Comparison of ENCODE assay signal across 16 cellular contexts in genomic region chr7:95688931-95689453, GRCh38.
DNase-seq lines count a peak whose midpoint lies in the region; ATAC-seq and TF ChIP-seq lines count a peak whose summit lies in the region.
"Had no signal": no experiment of that assay in that cellular context is flagged by ENCODE, and none has a peak within 500 bp of the region (broad histone marks: within the 10 kb centered on the region; RNA-seq: fewer than 3 reads in every experiment).

No MANE protein-coding gene starts in this region.

- DNase-seq in Right ventricle myocardium superior, result no peak
- DNase-seq in right atrium auricular region (ENCODE audit: low spot score), result no peak
- peak; percentile 45 for DNase-seq in astrocyte of the hippocampus (ENCODE audit: low read depth, low spot score)
- no peak for DNase-seq in left ventricle myocardium superior
- DNase-seq in NK-92 treated with Interleukin-12 subunit alpha and Interleukin-12 subunit beta, amount 100 ng/mL, for 24 hours (lab: John Stamatoyannopoulos, UW), result no peak
- DNase-seq in NCI-H1436 (lab: John Stamatoyannopoulos, UW), result no peak
- DNase-seq: CD8-positive, alpha-beta memory T cell; glutamatergic neuron; kidney; MV-4-11; NCI-H2171; stimulated activated CD4-positive, alpha-beta T cell treated with anti-CD3 and anti-CD28 coated beads, Interleukin-1b, Interleukin-23, amount 100 ng/mL, for 48 hours; stimulated activated CD8-positive, alpha-beta memory T cell treated with anti-CD3 and anti-CD28 coated beads, Interleukin-4, amount 100 ng/mL, for 48 hours had no signal

- no peaks in the 10 kb centered on the region for H3K27me3 ChIP-seq in right atrium auricular region

- H3K27ac ChIP-seq in right atrium auricular region, result peak overlapping the region in 1 of 2 donors; percentile 15
- H3K27ac ChIP-seq: VCaP had no signal

- no peak overlapping the region for H3K4me3 ChIP-seq in right atrium auricular region

- no peaks in the 10 kb centered on the region for H3K36me3 ChIP-seq in right atrium auricular region

- H3K9me3 ChIP-seq in right atrium auricular region, result no peaks in the 10 kb centered on the region

- intact Hi-C loops in Right ventricle myocardium superior (cut with DNase I) (loop anchor here (5.0 kb wide), 2 partner anchors 162 to 177 kb away; no protein-coding TSS in a partner anchor), left ventricle myocardium superior (cut with micrococcal nuclease) (loop anchor here (5.0 kb wide), 2 partner anchors 162 to 177 kb away; no protein-coding TSS in a partner anchor)

- ATAC-seq in Right ventricle myocardium superior (ENCODE audit: poor library complexity) (peak; percentile 30), left ventricle myocardium superior (peak; percentile 57), GM19035 (IDR thresholded peaks at IDR 0.05; ENCODE audit: unreplicated experiment) (no peak), GM21381 (IDR thresholded peaks at IDR 0.05; ENCODE audit: unreplicated experiment) (no peak)

- no peaks in the 10 kb centered on the region for H3K4me1 ChIP-seq in right atrium auricular region

- no peak for TF ChIP-seq CTCF in right atrium auricular region (IDR thresholded peaks at IDR 0.05)

Comparison
In these comparisons a context has a peak if more than half of its experiments do, and no peak if none do; other contexts are left out.
1. ATAC-seq: peak in Right ventricle myocardium superior (single experiment) and left ventricle myocardium superior (single experiment); none in GM19035 (single experiment) and GM21381 (single experiment).